Comparison of ENCODE assay signal across 9 cellular contexts in genomic region chr11:66491315-66491935, GRCh38. TPM values are rescaled to one million over a fixed set of nuclear protein-coding genes. Genes with fewer than 3 reads are reported as not detected.
A peak's percentile ranks its signal among the peaks of the same experiment; 100 is the strongest.
DNase-seq lines count a peak whose midpoint lies in the region; ATAC-seq, FAIRE-seq and TF ChIP-seq lines count a peak whose summit lies in the region.
"Had no signal": no experiment of that assay in that cellular context is flagged by ENCODE, and none has a peak within 500 bp of the region (broad histone marks: within the 10 kb centered on the region; RNA-seq: fewer than 3 reads in every experiment).

No MANE protein-coding gene starts in this region.

- H3K36me3 ChIP-seq in MM.1S (replicated peaks; ENCODE audit: insufficient read depth, low read length) (no peaks in the 10 kb centered on the region), endodermal cell (ENCODE audit: control insufficient read depth, insufficient read depth, low read length) (peaks cover 49% of the 10 kb centered on the region), psoas muscle (ENCODE audit: insufficient read depth in 1 of 2, low read depth in 1 of 2) (peaks cover 5 to 96% of the 10 kb centered on the region in 2 donors), kidney (ENCODE audit: control insufficient read depth in 1 of 2, insufficient read depth in 2 of 2, low read length in 2 of 2) (peaks cover 2 to 8% of the 10 kb centered on the region in 2 donors), gastrocnemius medialis (peaks cover 0 to 55% of the 10 kb centered on the region in 2 donors)

- 81 to 82% methylated on average over 12 to 20 of the region's 20 CpGs for WGBS in endodermal cell (ENCODE audit: insufficient coverage in 1 of 2, insufficient read length in 1 of 2), 2 experiments
- WGBS in psoas muscle, 3 donors = 69 to 74% (median 71%) methylated on average over 17 to 20 of the region's 20 CpGs

- no peak overlapping the region for H2AFZ ChIP-seq in MM.1S (ENCODE audit: low read length)

- no peak for FAIRE-seq in kidney (lab: Jason Lieb, UNC)

- H3K9ac ChIP-seq in MM.1S (ENCODE audit: low read length) = no peak overlapping the region
- no peak overlapping the region for H3K9ac ChIP-seq in endodermal cell (ENCODE audit: extremely low read depth, low read length, poor library complexity, severe bottlenecking)
- H3K9ac ChIP-seq in kidney (ENCODE audit: low read length in 2 of 2) = no peak overlapping the region

- H3K4me3 ChIP-seq in MM.1S (ENCODE audit: low read length) = no peak overlapping the region
- H3K4me3 ChIP-seq in endodermal cell (ENCODE audit: low read length) = no peak overlapping the region
- no peak overlapping the region for H3K4me3 ChIP-seq in psoas muscle
- peak overlapping the region in 1 of 2 donors; percentile 43 for H3K4me3 ChIP-seq in kidney (ENCODE audit: low read length in 2 of 2)
- no peak overlapping the region for H3K4me3 ChIP-seq in gastrocnemius medialis

- no peaks in the 10 kb centered on the region for H3K79me2 ChIP-seq in MM.1S (ENCODE audit: low read length)

- peaks cover 49% of the 10 kb centered on the region for H3K36me3 Mint-ChIP-seq in endodermal cell (ENCODE audit: low read depth)

- intact Hi-C loops in psoas muscle (cut with DNase I) = no loop called here
- intact Hi-C loops in kidney (cut with DNase I) = no loop called here
- intact Hi-C loops in gastrocnemius medialis (cut with DNase I; ENCODE audit: low total_unique reads) = no loop called here

- ATAC-seq in psoas muscle = no peak
- no peak for ATAC-seq in GM19467 (IDR thresholded peaks at IDR 0.05; ENCODE audit: unreplicated experiment)
- no peak for ATAC-seq in gastrocnemius medialis
- ATAC-seq: left colon had no signal

- DNase-seq in ELR (ENCODE audit: low read depth) = peak; percentile 20
- DNase-seq in MM.1S = no peak
- peak; percentile 84 for DNase-seq in endodermal cell
- no peak for DNase-seq in psoas muscle
- DNase-seq in kidney = no peak
- no peak for DNase-seq in gastrocnemius medialis
- DNase-seq: activated CD4-positive, alpha-beta T cell treated with anti-CD3 and anti-CD28 coated beads, Interleukin-2, amount 50 U/mL, for 48 hours; left colon had no signal

- H3K4me3 Mint-ChIP-seq in endodermal cell = no peak overlapping the region

- peak overlapping the region; percentile 48 for H3K27ac Mint-ChIP-seq in endodermal cell

- no peaks in the 10 kb centered on the region for H3K9me3 Mint-ChIP-seq in endodermal cell

- in situ Hi-C loops in gastrocnemius medialis (cut with MboI; ENCODE audit: low sequenced_read_pairs in 4 of 4) = no loop called here

- H3K9me3 ChIP-seq in MM.1S (replicated peaks; ENCODE audit: insufficient read depth, low read length) = no peaks in the 10 kb centered on the region
- no peaks in the 10 kb centered on the region for H3K9me3 ChIP-seq in endodermal cell (ENCODE audit: control insufficient read depth, low read length)
- H3K9me3 ChIP-seq in psoas muscle = no peaks in the 10 kb centered on the region
- no peaks in the 10 kb centered on the region for H3K9me3 ChIP-seq in kidney (ENCODE audit: control insufficient read depth in 1 of 2, low read length in 2 of 2)
- no peaks in the 10 kb centered on the region for H3K9me3 ChIP-seq in gastrocnemius medialis

- no peaks in the 10 kb centered on the region for H3K27me3 Mint-ChIP-seq in endodermal cell (ENCODE audit: insufficient read depth)

- no peaks in the 10 kb centered on the region for H3K9me2 ChIP-seq in MM.1S (replicated peaks; ENCODE audit: insufficient read depth, low read length)

- H3F3A ChIP-seq in MM.1S (ENCODE audit: insufficient read depth, low read length) = no peaks in the 10 kb centered on the region

- no peaks in the 10 kb centered on the region for H4K20me1 ChIP-seq in MM.1S (ENCODE audit: insufficient read depth, low read length)

- no peak overlapping the region for H3K27ac ChIP-seq in MM.1S (ENCODE audit: low read length)
- no peak overlapping the region for H3K27ac ChIP-seq in endodermal cell (ENCODE audit: low read depth, low read length)
- H3K27ac ChIP-seq in psoas muscle = no peak overlapping the region
- H3K27ac ChIP-seq in kidney (ENCODE audit: low read depth in 2 of 2, low read length in 2 of 2) = no peak overlapping the region
- H3K27ac ChIP-seq in gastrocnemius medialis = no peak overlapping the region

- H3K27me3 ChIP-seq in MM.1S (replicated peaks; ENCODE audit: insufficient read depth, low read length) = no peaks in the 10 kb centered on the region
- H3K27me3 ChIP-seq in endodermal cell (ENCODE audit: control insufficient read depth, insufficient read depth, low read length, poor library complexity, severe bottlenecking) = no peaks in the 10 kb centered on the region
- H3K27me3 ChIP-seq in psoas muscle (ENCODE audit: insufficient read depth in 3 of 3, low read length in 2 of 3) = no peaks in the 10 kb centered on the region
- no peaks in the 10 kb centered on the region for H3K27me3 ChIP-seq in gastrocnemius medialis

- H3K4me1 ChIP-seq in MM.1S (ENCODE audit: low read length) = no peaks in the 10 kb centered on the region
- H3K4me1 ChIP-seq in endodermal cell (ENCODE audit: control insufficient read depth, insufficient read depth, low read length) = no peaks in the 10 kb centered on the region
- no peaks in the 10 kb centered on the region for H3K4me1 ChIP-seq in psoas muscle
- H3K4me1 ChIP-seq in kidney (ENCODE audit: control insufficient read depth in 1 of 2, insufficient read depth in 1 of 2, low read depth in 1 of 2, low read length in 2 of 2) = peaks cover 0 to 8% of the 10 kb centered on the region in 2 donors
- H3K4me1 ChIP-seq in gastrocnemius medialis = no peaks in the 10 kb centered on the region

- TF ChIP-seq POLR2A in gastrocnemius medialis (IDR thresholded peaks at IDR 0.05) = no peak

- no peak overlapping the region for H3K4me2 ChIP-seq in MM.1S (ENCODE audit: low read depth, low read length)

- TF ChIP-seq CTCF in MM.1S (IDR thresholded peaks at IDR 0.05; ENCODE audit: low read length) = peak; percentile 30
- TF ChIP-seq CTCF in endodermal cell (conservative IDR thresholded peaks at IDR 0.05) = peak; percentile 80
- TF ChIP-seq CTCF in psoas muscle (IDR thresholded peaks at IDR 0.05) = peak; percentile 15
- TF ChIP-seq CTCF in kidney (IDR thresholded peaks at IDR 0.05; ENCODE audit: borderline replicate concordance, extremely low read depth, insufficient read depth) = no peak
- peak in 1 of 5 experiments; percentile 11 for TF ChIP-seq CTCF in gastrocnemius medialis (IDR thresholded peaks at IDR 0.05 in 4 of 5, conservative IDR thresholded peaks at IDR 0.05 in 1 of 5)

- H3K4me1 Mint-ChIP-seq in endodermal cell = peaks cover 3% of the 10 kb centered on the region

RNA-seq across cellular contexts. Expression of gene DPP3, which starts 11.2 kb away (rescaled TPM):
- total RNA-seq in endodermal cell (10 to 100 TPM; 84.8 to 86.3 TPM), psoas muscle (10 to 100 TPM; 24.0 to 44.4 (median 29.8) TPM), kidney (41.7 TPM), gastrocnemius medialis (10 to 100 TPM; 28.5 to 58.5 (median 37.4) TPM)
- 40.0 TPM for polyA plus RNA-seq in endodermal cell (2013, experiment 1 of 2)
- 39.4 TPM for polyA plus RNA-seq in endodermal cell (2013, experiment 2 of 2)
- polyA plus RNA-seq in psoas muscle (10 to 100 TPM; 30.7 to 58.7 (median 57.9) TPM), kidney (ENCODE audit: insufficient read depth, low read depth, low replicate concordance) (32.9 TPM)

RNA-seq across cellular contexts. Expression of gene BBS1, which starts 19.0 kb away (rescaled TPM):
- 10 to 100 TPM; 52.4 to 67.3 TPM for total RNA-seq in endodermal cell
- polyA plus RNA-seq in endodermal cell (2013, experiment 1 of 2) = 39.1 TPM
- 34.5 TPM for polyA plus RNA-seq in endodermal cell (2013, experiment 2 of 2)
- 10 to 100 TPM in 3 of 4 donors, 1 to 10 TPM in 1; 8.4 to 15.3 (median 12.1) TPM for total RNA-seq in psoas muscle
- polyA plus RNA-seq in psoas muscle = 10 to 100 TPM in 1 of 3 donors, 1 to 10 TPM in 2; 4.4 to 13.8 (median 5.0) TPM
- 85.4 TPM for total RNA-seq in kidney
- 30.1 TPM for polyA plus RNA-seq in kidney (ENCODE audit: insufficient read depth, low read depth, low replicate concordance)
- total RNA-seq in gastrocnemius medialis = 10 to 100 TPM; 19.8 to 34.5 (median 31.2) TPM

RNA-seq across cellular contexts. Expression of gene PELI3, which starts 24.7 kb away (rescaled TPM):
- total RNA-seq in endodermal cell (10 to 100 TPM in 1 of 2 donors, 1 to 10 TPM in 1; 9.0 to 12.4 TPM), psoas muscle (10 to 100 TPM in 2 of 4 donors, 1 to 10 TPM in 2; 5.3 to 22.5 (median 11.4) TPM), kidney (8.1 TPM), gastrocnemius medialis (10 to 100 TPM; 26.1 to 55.9 (median 37.3) TPM)
- 5.4 TPM for polyA plus RNA-seq in endodermal cell (2013, experiment 1 of 2)
- 5.3 TPM for polyA plus RNA-seq in endodermal cell (2013, experiment 2 of 2)
- polyA plus RNA-seq in psoas muscle (10 to 100 TPM in 2 of 3 donors, 1 to 10 TPM in 1; 3.1 to 46.8 (median 14.4) TPM), kidney (ENCODE audit: insufficient read depth, low read depth, low replicate concordance) (9.1 TPM)

RNA-seq across cellular contexts. Expression of gene MRPL11, which starts 52.8 kb away (rescaled TPM):
- 100 to 1,000 TPM in 1 of 2 donors, 10 to 100 TPM in 1; 84.5 to 111 TPM for total RNA-seq in endodermal cell
- polyA plus RNA-seq in endodermal cell (2013, experiment 1 of 2) = 75.5 TPM
- polyA plus RNA-seq in endodermal cell (2013, experiment 2 of 2) = 71.1 TPM
- total RNA-seq in psoas muscle = 10 to 100 TPM; 37.0 to 57.4 (median 48.7) TPM
- 10 to 100 TPM; 60.4 to 60.9 (median 60.7) TPM for polyA plus RNA-seq in psoas muscle
- 34.1 TPM for total RNA-seq in kidney
- 97.3 TPM for polyA plus RNA-seq in kidney (ENCODE audit: insufficient read depth, low read depth, low replicate concordance)
- total RNA-seq in gastrocnemius medialis = 10 to 100 TPM; 35.1 to 64.1 (median 52.5) TPM

RNA-seq across cellular contexts. Expression of gene ZDHHC24, which starts 54.4 kb away (rescaled TPM):
- total RNA-seq in endodermal cell (10 to 100 TPM; 10.6 to 11.7 TPM), psoas muscle (1 to 10 TPM; 3.9 to 6.5 (median 5.2) TPM), kidney (18.7 TPM), gastrocnemius medialis (10 to 100 TPM in 2 of 4 donors, 1 to 10 TPM in 2; 7.2 to 13.0 (median 11.2) TPM)
- 7.0 TPM for polyA plus RNA-seq in endodermal cell (2013, experiment 1 of 2)
- 7.0 TPM for polyA plus RNA-seq in endodermal cell (2013, experiment 2 of 2)
- polyA plus RNA-seq in psoas muscle (1 to 10 TPM; 5.4 to 7.6 (median 5.5) TPM), kidney (ENCODE audit: insufficient read depth, low read depth, low replicate concordance) (13.2 TPM)

Comparison
In these comparisons a context has a peak if more than half of its experiments do, and no peak if none do; other contexts are left out.
1. DNase-seq: peak in ELR (single experiment) and endodermal cell (single experiment); none in MM.1S (single experiment), psoas muscle (0 of 2), kidney (single experiment) and gastrocnemius medialis (0 of 2).